ENCODE assay signal across 23 cellular contexts in genomic region chr13:76619631-76620030, GRCh38.
"Had no signal": no experiment of that assay in that cellular context is flagged by ENCODE, and none has a peak within 500 bp of the region (broad histone marks: within the 10 kb centered on the region; RNA-seq: fewer than 3 reads in every experiment).

No MANE protein-coding gene starts in this region.

- H3K36me3 Mint-ChIP-seq: memory B cell; natural killer cell treated with Interleukin-12 subunit alpha and Interleukin-12 subunit beta and Interleukin-15 and Interleukin-18, amount 100 ng/mL, for 72 hours; stimulated activated naive B cell treated with anti-CD40 and anti-IgM and Interleukin-4, amounts not matched to agents 10 μg/mL and 1 μg/mL and 100 μg/mL, for 72 hours had no signal

- H3K4me1 Mint-ChIP-seq: memory B cell; stimulated activated naive B cell treated with anti-CD40 and anti-IgM and Interleukin-4, amounts not matched to agents 10 μg/mL and 1 μg/mL and 100 μg/mL, for 72 hours; stimulated activated naive CD8-positive, alpha-beta T cell treated with anti-CD3 and anti-CD28 coated beads, Interleukin-15, amount 100 ng/mL, for 72 hours had no signal

- H3K79me2 ChIP-seq: parathyroid adenoma had no signal

- H2AFZ ChIP-seq: parathyroid adenoma had no signal

- H3K4me3 Mint-ChIP-seq: memory B cell; natural killer cell treated with Interleukin-12 subunit alpha and Interleukin-12 subunit beta and Interleukin-15 and Interleukin-18, amount 100 ng/mL, for 72 hours; stimulated activated naive B cell treated with anti-CD40 and anti-IgM and Interleukin-4, amounts not matched to agents 10 μg/mL and 1 μg/mL and 100 μg/mL, for 72 hours; stimulated activated naive CD8-positive, alpha-beta T cell treated with anti-CD3 and anti-CD28 coated beads, Interleukin-15, amount 100 ng/mL, for 72 hours had no signal

- H3K27ac ChIP-seq: esophagus squamous epithelium, gastroesophageal sphincter, left lung, lower lobe of right lung, parathyroid adenoma, prostate gland, sigmoid colon, skin epidermis, testis, tibial nerve, upper lobe of right lung, vagina had no signal

- H3K36me3 ChIP-seq: esophagus squamous epithelium, gastroesophageal sphincter, left lung, lower lobe of right lung, prostate gland, sigmoid colon, tibial nerve, upper lobe of right lung, vagina had no signal

- H3K4me1 ChIP-seq: left lung, lower lobe of right lung, prostate gland, upper lobe of right lung, vagina had no signal

- H3K9ac ChIP-seq: parathyroid adenoma had no signal

- H3K27me3 Mint-ChIP-seq: natural killer cell treated with Interleukin-12 subunit alpha and Interleukin-12 subunit beta and Interleukin-15 and Interleukin-18, amount 100 ng/mL, for 72 hours; stimulated activated naive B cell treated with anti-CD40 and anti-IgM and Interleukin-4, amounts not matched to agents 10 μg/mL and 1 μg/mL and 100 μg/mL, for 72 hours had no signal

- H3K9me3 Mint-ChIP-seq: memory B cell; stimulated activated naive CD8-positive, alpha-beta T cell treated with anti-CD3 and anti-CD28 coated beads, Interleukin-15, amount 100 ng/mL, for 72 hours had no signal

- H3K27ac Mint-ChIP-seq: memory B cell; natural killer cell treated with Interleukin-12 subunit alpha and Interleukin-12 subunit beta and Interleukin-15 and Interleukin-18, amount 100 ng/mL, for 72 hours; stimulated activated naive B cell treated with anti-CD40 and anti-IgM and Interleukin-4, amounts not matched to agents 10 μg/mL and 1 μg/mL and 100 μg/mL, for 72 hours; stimulated activated naive CD8-positive, alpha-beta T cell treated with anti-CD3 and anti-CD28 coated beads, Interleukin-15, amount 100 ng/mL, for 72 hours had no signal

- H3K9me3 ChIP-seq: esophagus squamous epithelium, gastroesophageal sphincter, left lung, lower lobe of right lung, prostate gland, sigmoid colon, testis, tibial nerve, upper lobe of right lung, vagina had no signal

- H3K27me3 ChIP-seq: esophagus squamous epithelium, gastroesophageal sphincter, left lung, sigmoid colon, testis, tibial nerve, upper lobe of right lung, vagina had no signal

- H3K4me3 ChIP-seq: esophagus squamous epithelium, gastroesophageal sphincter, left lung, lower lobe of right lung, prostate gland, sigmoid colon, skin epidermis, testis, tibial nerve, upper lobe of right lung, vagina had no signal

- DNase-seq: dermis blood vessel endothelial cell; esophagus squamous epithelium; foreskin fibroblast; glutamatergic neuron; islet precursor cell; left lung; lower lobe of right lung; midbrain; sigmoid colon; stimulated activated CD4-positive, alpha-beta T cell treated with anti-CD3 and anti-CD28 coated beads, Interleukin-2, amount 100 ng/mL, for 24 hours; stimulated activated CD4-positive, alpha-beta T cell treated with anti-CD3 and anti-CD28 coated beads, Interleukin-4, amount 100 ng/mL, for 4 hours; stimulated activated naive B cell treated with anti-CD40 and anti-IgM and Interleukin-4, amounts not matched to agents 10 μg/mL and 1 μg/mL and 100 μg/mL, for 72 hours; stimulated activated naive CD8-positive, alpha-beta T cell treated with anti-CD3 and anti-CD28 coated beads, Interleukin-15, amount 100 ng/mL, for 72 hours; testis; upper lobe of right lung had no signal
